18 cellular contexts compared by ENCODE assay signal in genomic region chr17:72915631-72916081, GRCh38.
DNase-seq lines count a peak whose midpoint lies in the region.
"Had no signal": no experiment of that assay in that cellular context is flagged by ENCODE, and none has a peak within 500 bp of the region (broad histone marks: within the 10 kb centered on the region; RNA-seq: fewer than 3 reads in every experiment).

No MANE protein-coding gene starts in this region.

- peaks cover 0 to 3% of the 10 kb centered on the region in 2 donors for H3K9me3 ChIP-seq in neuronal stem cell (replicated peaks in 1 of 2; ENCODE audit: control insufficient read depth in 2 of 2, insufficient read depth in 1 of 2, low read depth in 1 of 2, low read length in 2 of 2)
- H3K9me3 ChIP-seq: SK-N-SH had no signal

- no peak overlapping the region for H2BK15ac ChIP-seq in neuronal stem cell (ENCODE audit: low read length)

- no peak overlapping the region for H4K8ac ChIP-seq in neuronal stem cell (ENCODE audit: low read depth, low read length)

- no peaks in the 10 kb centered on the region for H3K36me3 ChIP-seq in neuronal stem cell (replicated peaks in 1 of 2; ENCODE audit: control insufficient read depth in 2 of 2, insufficient read depth in 2 of 2, low read length in 2 of 2)

- H3K14ac ChIP-seq in neuronal stem cell (ENCODE audit: low read length): no peak overlapping the region

- H3K79me1 ChIP-seq in neuronal stem cell (ENCODE audit: low read depth, low read length): no peaks in the 10 kb centered on the region

- H3K27me3 ChIP-seq in neuronal stem cell (ENCODE audit: control insufficient read depth in 3 of 3, insufficient read depth in 3 of 3, low read depth in 1 of 3, low read length in 3 of 3): no peaks in the 10 kb centered on the region

- no peak overlapping the region for H3K23ac ChIP-seq in neuronal stem cell (ENCODE audit: low read depth, low read length, poor library complexity)

- no peak overlapping the region for H2BK120ac ChIP-seq in neuronal stem cell (ENCODE audit: low read depth, low read length)

- H2AK5ac ChIP-seq in neuronal stem cell (ENCODE audit: low read depth, low read length): no peak overlapping the region

- no peak overlapping the region for H3K4me2 ChIP-seq in neuronal stem cell (ENCODE audit: insufficient read depth, low read length, poor library complexity, severe bottlenecking)
- H3K4me2 ChIP-seq: SK-N-SH had no signal

- H2BK5ac ChIP-seq in neuronal stem cell (ENCODE audit: low read length): no peak overlapping the region

- peak; percentile 28 for DNase-seq in NCI-H2171 (lab: John Stamatoyannopoulos, UW)
- peak; percentile 40 for DNase-seq in cerebellar cortex (ENCODE audit: low spot score)
- DNase-seq in medulla oblongata (ENCODE audit: extremely low spot score): peak; percentile 40
- peak; percentile 81 for DNase-seq in superior temporal gyrus (ENCODE audit: extremely low spot score)
- no peak for DNase-seq in activated CD4-positive, alpha-beta T cell treated with anti-CD3 and anti-CD28 coated beads for 4 hours
- DNase-seq in neuronal stem cell (ENCODE audit: low spot score): no peak
- DNase-seq in epidermal melanocyte (ENCODE audit: insufficient read length, low spot score): no peak
- DNase-seq: CD4-positive, alpha-beta memory T cell; COR-L47; GDM1; Karpas-422; NCI-H1092; NCI-H1436; NCI-H187; NCI-H2081 treated with DMSO at 0.1 percent for 48 hours; NCI-H748 treated with DMSO at 0.1 percent for 48 hours; SK-N-SH had no signal

- no peak overlapping the region for H3K4ac ChIP-seq in neuronal stem cell (ENCODE audit: low read length)

- no peak overlapping the region for H3K27ac ChIP-seq in neuronal stem cell (replicated peaks; ENCODE audit: low read length)

- no peak overlapping the region for H3K18ac ChIP-seq in neuronal stem cell (ENCODE audit: low read length)

- peaks cover 0 to 6% of the 10 kb centered on the region in 2 donors for H3K4me1 ChIP-seq in neuronal stem cell (ENCODE audit: control insufficient read depth in 2 of 2, insufficient read depth in 1 of 2, low read depth in 1 of 2, low read length in 2 of 2)

- WGBS in neuronal stem cell (ENCODE audit: extremely low coverage in 2 of 2, insufficient read length in 2 of 2, insufficient replicate concordance in 1 of 2), 2 donors: no CpG with 5 or more reads among the region's 10 CpGs

- no peak overlapping the region for H2AFZ ChIP-seq in neuronal stem cell (ENCODE audit: low read length)

- no peak overlapping the region for H2BK12ac ChIP-seq in neuronal stem cell (ENCODE audit: low read length)

- H3K4me3 ChIP-seq in neuronal stem cell (ENCODE audit: low read length in 2 of 2): no peak overlapping the region
- H3K4me3 ChIP-seq: GM12878 had no signal

- no peak overlapping the region for H4K91ac ChIP-seq in neuronal stem cell (ENCODE audit: low read depth, low read length, poor library complexity)

- no peak overlapping the region for H3K9ac ChIP-seq in neuronal stem cell (ENCODE audit: low read depth, low read length, poor library complexity)
- H3K9ac ChIP-seq: SK-N-SH had no signal

Comparison
In these comparisons a context has a peak if more than half of its experiments do, and no peak if none do; other contexts are left out.
1. DNase-seq: peak in NCI-H2171 (single experiment), cerebellar cortex (single experiment), medulla oblongata (single experiment) and superior temporal gyrus (single experiment); none in activated CD4-positive, alpha-beta T cell treated with anti-CD3 and anti-CD28 coated beads for 4 hours (0 of 2), neuronal stem cell (single experiment) and epidermal melanocyte (single experiment).